In the genomic region with DNA sequence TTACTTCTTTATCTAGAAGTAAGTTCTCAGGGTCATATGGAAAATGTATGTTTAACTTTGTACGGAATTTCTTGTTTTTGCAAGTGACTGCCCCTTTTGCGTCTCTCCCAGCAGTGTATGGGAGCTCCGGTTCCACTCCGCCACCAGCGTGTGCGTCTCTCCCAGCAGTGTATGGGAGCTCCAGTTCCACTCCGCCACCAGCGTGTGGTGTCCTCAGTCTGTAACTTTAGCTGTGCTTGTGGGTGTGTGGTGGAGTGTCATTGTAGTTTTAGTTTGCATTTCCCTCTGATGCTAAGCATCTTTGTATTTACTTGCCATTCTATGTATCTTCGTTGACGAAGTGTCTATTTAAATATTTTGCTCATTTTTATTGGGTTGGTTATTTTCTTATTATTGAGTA, we compare ENCODE assay signal across 11 cellular contexts. TPM values are rescaled to one million over a fixed set of nuclear protein-coding genes. Genes with fewer than 3 reads are reported as not detected.
DNase-seq lines count a peak whose midpoint lies in the region; ATAC-seq and TF ChIP-seq lines count a peak whose summit lies in the region.
"Had no signal": no experiment of that assay in that cellular context is flagged by ENCODE, and none has a peak within 500 bp of the region (broad histone marks: within the 10 kb centered on the region; RNA-seq: fewer than 3 reads in every experiment).

No MANE protein-coding gene starts in this region.

- no peaks in the 10 kb centered on the region for H3K9me3 ChIP-seq in CD8-positive, alpha-beta T cell (ENCODE audit: low read length)

- H3K36me3 ChIP-seq in CD8-positive, alpha-beta T cell (ENCODE audit: insufficient read depth, low read length) = no peaks in the 10 kb centered on the region

- no peak for ATAC-seq in CD8-positive, alpha-beta T cell
- no peak for ATAC-seq in activated CD8-positive, alpha-beta T cell treated with anti-CD3 and anti-CD28 coated beads for 36 hours
- ATAC-seq in HG02798 (IDR thresholded peaks at IDR 0.05; ENCODE audit: poor library complexity, unreplicated experiment) (no peak), HG03432 (IDR thresholded peaks at IDR 0.05; ENCODE audit: unreplicated experiment) (no peak)

- peak overlapping the region; percentile 61 for H3K4me3 Mint-ChIP-seq in CD8-positive, alpha-beta T cell
- H3K4me3 Mint-ChIP-seq in activated CD8-positive, alpha-beta T cell treated with anti-CD3 and anti-CD28 coated beads for 36 hours = peak overlapping the region; percentile 82

- peaks cover 31% of the 10 kb centered on the region for H3K4me1 Mint-ChIP-seq in CD8-positive, alpha-beta T cell (ENCODE audit: low read depth)
- H3K4me1 Mint-ChIP-seq in activated CD8-positive, alpha-beta T cell treated with anti-CD3 and anti-CD28 coated beads for 36 hours (ENCODE audit: low read depth) = peaks cover 27% of the 10 kb centered on the region

- CTCF ChIA-PET in CD8-positive, alpha-beta T cell (lab: Charles Lee) = no interaction called here
- CTCF ChIA-PET in activated CD8-positive, alpha-beta T cell treated with anti-CD3 and anti-CD28 coated beads for 36 hours (lab: Charles Lee) = interaction anchor here (0.6 kb wide), 1 partner anchor 24 kb away, joined by 3 read pairs; no protein-coding TSS in a partner anchor

- no peaks in the 10 kb centered on the region for H3K27me3 ChIP-seq in CD8-positive, alpha-beta T cell (ENCODE audit: insufficient read depth, low read length)

- no peaks in the 10 kb centered on the region for H3K27me3 Mint-ChIP-seq in CD8-positive, alpha-beta T cell (ENCODE audit: low read depth)
- H3K27me3 Mint-ChIP-seq in activated CD8-positive, alpha-beta T cell treated with anti-CD3 and anti-CD28 coated beads for 36 hours = no peaks in the 10 kb centered on the region

- intact Hi-C loops in CD8-positive, alpha-beta T cell (cut with DNase I, micrococcal nuclease) = loop anchor here (2.0 to 5.0 kb wide), 2 partner anchors 269 to 279 kb away; a partner anchor contains a TSS
- intact Hi-C loops in activated CD8-positive, alpha-beta T cell treated with anti-CD3 and anti-CD28 coated beads for 36 hours (cut with micrococcal nuclease) = no loop called here

- peak overlapping the region; percentile 16 for H3K27ac Mint-ChIP-seq in CD8-positive, alpha-beta T cell
- H3K27ac Mint-ChIP-seq in activated CD8-positive, alpha-beta T cell treated with anti-CD3 and anti-CD28 coated beads for 36 hours = no peak overlapping the region

- H3K4me1 ChIP-seq in CD8-positive, alpha-beta T cell (ENCODE audit: insufficient read depth, low read length) = peaks cover 70% of the 10 kb centered on the region

- H3K27ac ChIP-seq in CD8-positive, alpha-beta T cell (ENCODE audit: low read depth, low read length) = no peak overlapping the region

- TF ChIP-seq CTCF in CD8-positive, alpha-beta T cell (IDR thresholded peaks at IDR 0.05) = no peak
- no peak for TF ChIP-seq CTCF in activated CD8-positive, alpha-beta T cell treated with anti-CD3 and anti-CD28 coated beads for 36 hours (IDR thresholded peaks at IDR 0.05)

- POLR2A ChIA-PET in CD8-positive, alpha-beta T cell (lab: Charles Lee) = no interaction called here
- POLR2A ChIA-PET in activated CD8-positive, alpha-beta T cell treated with anti-CD3 and anti-CD28 coated beads for 36 hours (lab: Charles Lee) = no interaction called here

- H3K4me3 ChIP-seq in CD8-positive, alpha-beta T cell (ENCODE audit: low read depth, low read length) = no peak overlapping the region

- H3K9me3 Mint-ChIP-seq in CD8-positive, alpha-beta T cell = no peaks in the 10 kb centered on the region
- no peaks in the 10 kb centered on the region for H3K9me3 Mint-ChIP-seq in activated CD8-positive, alpha-beta T cell treated with anti-CD3 and anti-CD28 coated beads for 36 hours

- DNase-seq in CD8-positive, alpha-beta T cell = no peak
- DNase-seq in H4 (ENCODE audit: low spot score) = peak; percentile 19
- peak; percentile 50 for DNase-seq in activated CD8-positive, alpha-beta T cell treated with anti-CD3 and anti-CD28 coated beads for 36 hours
- DNase-seq in kidney tubule cell (ENCODE audit: low spot score) = peak; percentile 10
- no peak for DNase-seq in DMS79 treated with DMSO at 0.1 percent for 48 hours (lab: John Stamatoyannopoulos, UW)
- no peak for DNase-seq in DMS79 (lab: John Stamatoyannopoulos, UW)
- DNase-seq: activated CD8-positive, alpha-beta memory T cell treated with anti-CD3 and anti-CD28 coated beads for 24 hours; midbrain had no signal

- peaks cover 30% of the 10 kb centered on the region for H3K36me3 Mint-ChIP-seq in CD8-positive, alpha-beta T cell
- H3K36me3 Mint-ChIP-seq in activated CD8-positive, alpha-beta T cell treated with anti-CD3 and anti-CD28 coated beads for 36 hours (ENCODE audit: low read depth) = peaks cover 28% of the 10 kb centered on the region

RNA-seq across cellular contexts. Expression of a gene that starts 2.4 kb away (rescaled TPM):
- total RNA-seq in CD8-positive, alpha-beta T cell = 10 to 100 TPM; 53.8 to 58.7 TPM
- 61.0 and 62.3 TPM in 2 replicates for total RNA-seq in H4 (2014; rRNA removed; shearing (Covaris generic))
- 10 to 100 TPM; 81.5 to 81.7 TPM for total RNA-seq in activated CD8-positive, alpha-beta T cell treated with anti-CD3 and anti-CD28 coated beads for 36 hours

RNA-seq across cellular contexts. Expression of a gene that starts 3.3 kb away (rescaled TPM):
- 10 to 100 TPM; 30.5 to 34.1 TPM for total RNA-seq in CD8-positive, alpha-beta T cell
- 62.4 and 68.1 TPM in 2 replicates for total RNA-seq in H4 (2014; rRNA removed; shearing (Covaris generic))
- 10 to 100 TPM; 75.8 to 79.0 TPM for total RNA-seq in activated CD8-positive, alpha-beta T cell treated with anti-CD3 and anti-CD28 coated beads for 36 hours

RNA-seq across cellular contexts. Expression of a gene that starts 53.3 kb away (rescaled TPM):
- not detected for total RNA-seq in CD8-positive, alpha-beta T cell
- total RNA-seq in H4 (2014; rRNA removed; shearing (Covaris generic)) = not detected in 2 replicates
- total RNA-seq in activated CD8-positive, alpha-beta T cell treated with anti-CD3 and anti-CD28 coated beads for 36 hours = not detected
- total RNA-seq: endothelial cell of umbilical vein had no signal

Comparison
In these comparisons a context has a peak if more than half of its experiments do, and no peak if none do; other contexts are left out.
1. DNase-seq: peak in H4 (single experiment), activated CD8-positive, alpha-beta T cell treated with anti-CD3 and anti-CD28 coated beads for 36 hours (single experiment) and kidney tubule cell (single experiment); none in CD8-positive, alpha-beta T cell (0 of 7), DMS79 treated with DMSO at 0.1 percent for 48 hours (single experiment) and DMS79 (single experiment).